8 cellular contexts compared by ENCODE assay signal in the genomic region with DNA sequence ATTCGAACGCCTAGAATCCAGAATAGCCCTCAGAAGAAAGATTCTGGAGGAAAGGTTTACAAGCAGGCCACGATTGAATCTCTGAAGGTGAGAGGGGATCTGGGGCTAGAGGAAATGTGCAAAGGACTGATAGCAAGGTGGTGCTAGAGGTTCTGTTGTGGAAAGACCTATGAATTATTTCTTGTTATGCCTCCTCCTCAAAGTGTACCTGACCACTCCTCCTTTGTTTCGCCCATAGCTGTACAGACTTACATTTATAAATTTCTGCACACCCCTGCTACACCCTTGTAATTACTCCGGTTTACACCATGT. TPM values are rescaled to one million over a fixed set of nuclear protein-coding genes. Genes with fewer than 3 reads are reported as not detected.
DNase-seq lines count a peak whose midpoint lies in the region; ATAC-seq and TF ChIP-seq lines count a peak whose summit lies in the region.

No MANE protein-coding gene starts in this region.

- in situ Hi-C loops in mammary epithelial cell (cut with MboI; ENCODE audit: low sequenced_read_pairs in 2 of 2): loop anchor here in 1 of 2 donors (25.0 kb wide), 1 partner anchor 758 kb away; a partner anchor contains a TSS

- H3K27ac ChIP-seq in mammary epithelial cell (ENCODE audit: insufficient read depth, low read depth, low read length) (peak overlapping the region; percentile 91), neural progenitor cell (no peak overlapping the region)

- CTCF ChIA-PET in mammary epithelial cell (lab: Charles Lee; ENCODE audit: low non-redundant PET): no interaction called here

- ATAC-seq in HG03039 (IDR thresholded peaks at IDR 0.05; ENCODE audit: unreplicated experiment): no peak
- no peak for ATAC-seq in GM21619 (IDR thresholded peaks at IDR 0.05; ENCODE audit: unreplicated experiment)

- H3K4me3 Mint-ChIP-seq in neural progenitor cell (no peak overlapping the region), type B pancreatic cell (no peak overlapping the region)
- no peak overlapping the region for H3K4me3 Mint-ChIP-seq in activated T-helper 1 cell treated with anti-CD3 and anti-CD28 coated beads, Interleukin-12 subunit alpha, Interleukin-12 subunit beta, Interleukin-2, Interleukin-4 antibody, amounts not matched to agents 30 ng/mL and 10 ng/mL and 1 ng/mL, durations not matched to agents 14 hours and 24 hours and 36 hours

- H3K4me2 ChIP-seq in mammary epithelial cell (ENCODE audit: insufficient read depth, low read depth, low read length) (peak overlapping the region; percentile 81), neural progenitor cell (peak overlapping the region; percentile 89)

- 34% methylated on average over 5 of the region's 5 CpGs for WGBS in mammary epithelial cell (ENCODE audit: low coverage, missing lambda C conversion rate)

- DNase-seq in KG1 (lab: John Stamatoyannopoulos, UW) (peak; percentile 41), mammary epithelial cell (no peak), neural progenitor cell (ENCODE audit: low spot score) (no peak), type B pancreatic cell (ENCODE audit: extremely low spot score, unreplicated experiment) (no peak)
- DNase-seq in activated T-helper 1 cell treated with anti-CD3 and anti-CD28 coated beads, Interleukin-12 subunit alpha, Interleukin-12 subunit beta, Interleukin-2, Interleukin-4 antibody, amounts not matched to agents 30 ng/mL and 10 ng/mL and 1 ng/mL, durations not matched to agents 14 hours and 24 hours and 36 hours (ENCODE audit: low spot score): no peak

- H3K4me3 ChIP-seq in GM08714 (ENCODE audit: low read length) (peak overlapping the region; percentile 77), mammary epithelial cell (replicated peaks in 1 of 3; ENCODE audit: insufficient read depth in 1 of 3, low read depth in 2 of 3, low read length in 3 of 3) (peak overlapping the region; percentile 65 to 89 (median 82)), neural progenitor cell (peak overlapping the region; percentile 85)

- intact Hi-C loops in mammary epithelial cell (cut with micrococcal nuclease): loop anchor here (5.0 kb wide), 1 partner anchor 353 kb away; a partner anchor contains a TSS
- intact Hi-C loops in activated T-helper 1 cell treated with anti-CD3 and anti-CD28 coated beads, Interleukin-12 subunit alpha, Interleukin-12 subunit beta, Interleukin-2, Interleukin-4 antibody, amounts not matched to agents 30 ng/mL and 10 ng/mL and 1 ng/mL, durations not matched to agents 14 hours and 24 hours and 36 hours (cut with micrococcal nuclease): loop anchor here (5.0 kb wide), 2 partner anchors 1352 to 1997 kb away; a partner anchor contains a TSS

- H3K9me3 ChIP-seq in mammary epithelial cell (replicated peaks; ENCODE audit: insufficient read depth, low read length) (no peaks in the 10 kb centered on the region), neural progenitor cell (ENCODE audit: low read depth) (no peaks in the 10 kb centered on the region)

- no peaks in the 10 kb centered on the region for H3K9me3 Mint-ChIP-seq in neural progenitor cell
- H3K9me3 Mint-ChIP-seq in activated T-helper 1 cell treated with anti-CD3 and anti-CD28 coated beads, Interleukin-12 subunit alpha, Interleukin-12 subunit beta, Interleukin-2, Interleukin-4 antibody, amounts not matched to agents 30 ng/mL and 10 ng/mL and 1 ng/mL, durations not matched to agents 14 hours and 24 hours and 36 hours: no peaks in the 10 kb centered on the region
- no peaks in the 10 kb centered on the region for H3K9me3 Mint-ChIP-seq in type B pancreatic cell

- H3K4me1 Mint-ChIP-seq in neural progenitor cell (peaks cover 8% of the 10 kb centered on the region), type B pancreatic cell (ENCODE audit: unreplicated experiment) (peaks cover 12% of the 10 kb centered on the region)
- peaks cover 29% of the 10 kb centered on the region for H3K4me1 Mint-ChIP-seq in activated T-helper 1 cell treated with anti-CD3 and anti-CD28 coated beads, Interleukin-12 subunit alpha, Interleukin-12 subunit beta, Interleukin-2, Interleukin-4 antibody, amounts not matched to agents 30 ng/mL and 10 ng/mL and 1 ng/mL, durations not matched to agents 14 hours and 24 hours and 36 hours (ENCODE audit: low read depth)

- dilution Hi-C loops in mammary epithelial cell (cut with HindIII; ENCODE audit: low sequenced_read_pairs): no loop called here

- H3K27me3 ChIP-seq in mammary epithelial cell (ENCODE audit: insufficient read depth, low read length) (no peaks in the 10 kb centered on the region), neural progenitor cell (no peaks in the 10 kb centered on the region)

- H3K36me3 Mint-ChIP-seq in neural progenitor cell: peaks cover 2% of the 10 kb centered on the region
- peaks cover 20% of the 10 kb centered on the region for H3K36me3 Mint-ChIP-seq in activated T-helper 1 cell treated with anti-CD3 and anti-CD28 coated beads, Interleukin-12 subunit alpha, Interleukin-12 subunit beta, Interleukin-2, Interleukin-4 antibody, amounts not matched to agents 30 ng/mL and 10 ng/mL and 1 ng/mL, durations not matched to agents 14 hours and 24 hours and 36 hours (ENCODE audit: low read depth)
- peaks cover 6% of the 10 kb centered on the region for H3K36me3 Mint-ChIP-seq in type B pancreatic cell

- H4K20me1 ChIP-seq in mammary epithelial cell (ENCODE audit: insufficient read depth, low read length) (no peaks in the 10 kb centered on the region), neural progenitor cell (ENCODE audit: low read depth) (peaks cover 2% of the 10 kb centered on the region)

- H3K4me1 ChIP-seq in mammary epithelial cell (ENCODE audit: insufficient read depth, low read length) (peaks cover 6% of the 10 kb centered on the region), neural progenitor cell (peaks cover 12% of the 10 kb centered on the region)

- H3F3A ChIP-seq in neural progenitor cell (ENCODE audit: low read depth): peaks cover 21% of the 10 kb centered on the region

- H3K27me3 Mint-ChIP-seq in neural progenitor cell (ENCODE audit: insufficient read depth, low read depth): no peaks in the 10 kb centered on the region
- H3K27me3 Mint-ChIP-seq in activated T-helper 1 cell treated with anti-CD3 and anti-CD28 coated beads, Interleukin-12 subunit alpha, Interleukin-12 subunit beta, Interleukin-2, Interleukin-4 antibody, amounts not matched to agents 30 ng/mL and 10 ng/mL and 1 ng/mL, durations not matched to agents 14 hours and 24 hours and 36 hours (ENCODE audit: insufficient read depth): no peaks in the 10 kb centered on the region
- H3K27me3 Mint-ChIP-seq in type B pancreatic cell: no peaks in the 10 kb centered on the region

- peak overlapping the region; percentile 99 for H2AFZ ChIP-seq in mammary epithelial cell (ENCODE audit: low read depth, low read length)
- H2AFZ ChIP-seq in neural progenitor cell (replicated peaks): peak overlapping the region; percentile 100

- no TSS peak for BruUV-seq in mammary epithelial cell (replicated peaks; lab: Mats Ljungman, UMichigan)

- H3K9ac ChIP-seq in mammary epithelial cell (ENCODE audit: insufficient read depth, low read length): peak overlapping the region; percentile 97
- peak overlapping the region; percentile 64 for H3K9ac ChIP-seq in neural progenitor cell

- H3K79me2 ChIP-seq in mammary epithelial cell (ENCODE audit: insufficient read depth, low read length) (peaks cover 41% of the 10 kb centered on the region), neural progenitor cell (ENCODE audit: low read depth) (peaks cover 44% of the 10 kb centered on the region)

- peak overlapping the region; percentile 37 for H3K27ac Mint-ChIP-seq in neural progenitor cell
- H3K27ac Mint-ChIP-seq in activated T-helper 1 cell treated with anti-CD3 and anti-CD28 coated beads, Interleukin-12 subunit alpha, Interleukin-12 subunit beta, Interleukin-2, Interleukin-4 antibody, amounts not matched to agents 30 ng/mL and 10 ng/mL and 1 ng/mL, durations not matched to agents 14 hours and 24 hours and 36 hours: no peak overlapping the region
- H3K27ac Mint-ChIP-seq in type B pancreatic cell: no peak overlapping the region

- peak in 1 of 2 donors; percentile 14 for TF ChIP-seq CTCF in mammary epithelial cell (conservative IDR thresholded peaks at IDR 0.05 in 1 of 2, IDR thresholded peaks at IDR 0.05 in 1 of 2; ENCODE audit: extremely low read depth in 1 of 2, insufficient read depth in 1 of 2, low read depth in 1 of 2, low read length in 2 of 2)
- no peak for TF ChIP-seq CTCF in neural progenitor cell (IDR thresholded peaks at IDR 0.05)
- no peak for TF ChIP-seq CTCF in type B pancreatic cell (conservative IDR thresholded peaks at IDR 0.05)

- H3K36me3 ChIP-seq in mammary epithelial cell (ENCODE audit: insufficient read depth, low read length) (no peaks in the 10 kb centered on the region), neural progenitor cell (no peaks in the 10 kb centered on the region)

RNA-seq across cellular contexts. Expression of a gene that starts 1.0 kb away (rescaled TPM):
- total RNA-seq in mammary epithelial cell (1 to 10 TPM; 3.8 to 5.5 TPM), neural progenitor cell (ENCODE audit: low replicate concordance) (8.8 and 11.6 TPM in 2 replicates), type B pancreatic cell (ENCODE audit: low replicate concordance) (5.5 and 7.6 TPM in 2 replicates)
- 3.4 TPM for polyA plus RNA-seq in mammary epithelial cell
- polyA minus RNA-seq in mammary epithelial cell: 9.6 TPM
- 11.8 and 12.0 TPM in 2 replicates for total RNA-seq in activated T-helper 1 cell treated with anti-CD3 and anti-CD28 coated beads, Interleukin-12 subunit alpha, Interleukin-12 subunit beta, Interleukin-2, Interleukin-4 antibody, amounts not matched to agents 30 ng/mL and 10 ng/mL and 1 ng/mL, durations not matched to agents 14 hours and 24 hours and 36 hours

RNA-seq across cellular contexts. Expression of a gene that starts 1.4 kb away (rescaled TPM):
- total RNA-seq in mammary epithelial cell (100 to 1,000 TPM; 164 to 223 TPM), neural progenitor cell (ENCODE audit: low replicate concordance) (125 and 139 TPM in 2 replicates), type B pancreatic cell (ENCODE audit: low replicate concordance) (283 and 390 TPM in 2 replicates)
- polyA plus RNA-seq in mammary epithelial cell: 182 TPM
- polyA minus RNA-seq in mammary epithelial cell: 61.5 TPM
- 119 and 133 TPM in 2 replicates for total RNA-seq in activated T-helper 1 cell treated with anti-CD3 and anti-CD28 coated beads, Interleukin-12 subunit alpha, Interleukin-12 subunit beta, Interleukin-2, Interleukin-4 antibody, amounts not matched to agents 30 ng/mL and 10 ng/mL and 1 ng/mL, durations not matched to agents 14 hours and 24 hours and 36 hours

RNA-seq across cellular contexts. Expression of a gene that starts 36.4 kb away (rescaled TPM):
- not detected for total RNA-seq in mammary epithelial cell
- not detected for polyA plus RNA-seq in mammary epithelial cell
- polyA minus RNA-seq in mammary epithelial cell: not detected
- total RNA-seq in neural progenitor cell (ENCODE audit: low replicate concordance): not detected in 2 replicates
- total RNA-seq in activated T-helper 1 cell treated with anti-CD3 and anti-CD28 coated beads, Interleukin-12 subunit alpha, Interleukin-12 subunit beta, Interleukin-2, Interleukin-4 antibody, amounts not matched to agents 30 ng/mL and 10 ng/mL and 1 ng/mL, durations not matched to agents 14 hours and 24 hours and 36 hours: not detected in 2 replicates
- 1.3 and 1.5 TPM in 2 replicates for total RNA-seq in type B pancreatic cell (ENCODE audit: low replicate concordance)
